9 cellular contexts compared by ENCODE assay signal in genomic region chr4:54322817-54323417, GRCh38.
DNase-seq lines count a peak whose midpoint lies in the region; FAIRE-seq and TF ChIP-seq lines count a peak whose summit lies in the region.
"Had no signal": no experiment of that assay in that cellular context is flagged by ENCODE, and none has a peak within 500 bp of the region (broad histone marks: within the 10 kb centered on the region; RNA-seq: fewer than 3 reads in every experiment).

No MANE protein-coding gene starts in this region.

- no peaks in the 10 kb centered on the region for H3K9me3 ChIP-seq in PC-9 (ENCODE audit: insufficient read depth, low read depth)

- FAIRE-seq in H54 (lab: Jason Lieb, UNC), result no peak
- FAIRE-seq: colon had no signal

- TF ChIP-seq POLR2A in H54 (IDR thresholded peaks at IDR 0.05; ENCODE audit: low read depth, low read length), result no peak

- intact Hi-C loops in PC-9 (cut with micrococcal nuclease; ENCODE audit: unreplicated experiment), result loop anchor here (2.0 to 10.0 kb wide), 3 partner anchors 118 to 1002 kb away; no protein-coding TSS in a partner anchor

- H3K4me3 ChIP-seq in PC-9, result no peak overlapping the region

- H3K9me2 ChIP-seq in PC-9 (ENCODE audit: insufficient read depth), result no peaks in the 10 kb centered on the region

- H3K36me3 Mint-ChIP-seq in activated naive CD4-positive, alpha-beta T cell treated with anti-CD3 and anti-CD28 coated beads, Interleukin-2, amount 10 ng/mL, durations not matched to agents 7 days and 5 days, result no peaks in the 10 kb centered on the region
- H3K36me3 Mint-ChIP-seq in glutamatergic neuron (ENCODE audit: unreplicated experiment), result peaks cover 11% of the 10 kb centered on the region

- no peaks in the 10 kb centered on the region for H3F3A ChIP-seq in PC-9 (ENCODE audit: insufficient read depth, low read depth)

- no peaks in the 10 kb centered on the region for H4K20me1 ChIP-seq in PC-9 (ENCODE audit: insufficient read depth)

- no peaks in the 10 kb centered on the region for H3K79me2 ChIP-seq in PC-9 (ENCODE audit: low read depth)

- H3K27ac Mint-ChIP-seq in activated naive CD4-positive, alpha-beta T cell treated with anti-CD3 and anti-CD28 coated beads, Interleukin-2, amount 10 ng/mL, durations not matched to agents 7 days and 5 days, result no peak overlapping the region
- no peak overlapping the region for H3K27ac Mint-ChIP-seq in glutamatergic neuron (ENCODE audit: unreplicated experiment)

- no TSS peak for BruUV-seq in PC-9 (replicated peaks; lab: Mats Ljungman, UMichigan)

- H3K4me1 ChIP-seq in PC-9 (replicated peaks; ENCODE audit: insufficient read depth), result no peaks in the 10 kb centered on the region

- H3K4me1 Mint-ChIP-seq in activated naive CD4-positive, alpha-beta T cell treated with anti-CD3 and anti-CD28 coated beads, Interleukin-2, amount 10 ng/mL, durations not matched to agents 7 days and 5 days, result peaks cover 12% of the 10 kb centered on the region
- peaks cover 27% of the 10 kb centered on the region for H3K4me1 Mint-ChIP-seq in glutamatergic neuron (ENCODE audit: low read depth, unreplicated experiment)

- no peak overlapping the region for H2AFZ ChIP-seq in PC-9

- POLR2A ChIA-PET in GM10248 (lab: Yijun Ruan, JAX), result no interaction called here
- POLR2A ChIA-PET in PC-9 (lab: Charles Lee; ENCODE audit: unreplicated experiment), result no interaction called here

- H3K36me3 ChIP-seq in PC-9 (ENCODE audit: low read depth), result no peaks in the 10 kb centered on the region

- H3K4me3 Mint-ChIP-seq in activated naive CD4-positive, alpha-beta T cell treated with anti-CD3 and anti-CD28 coated beads, Interleukin-2, amount 10 ng/mL, durations not matched to agents 7 days and 5 days, result no peak overlapping the region
- H3K4me3 Mint-ChIP-seq in glutamatergic neuron (ENCODE audit: unreplicated experiment), result no peak overlapping the region

- H3K27me3 ChIP-seq in PC-9 (ENCODE audit: insufficient read depth, low read depth), result no peaks in the 10 kb centered on the region

- CTCF ChIA-PET in GM10248 (lab: Yijun Ruan, JAX) (interaction anchor here (0.6 to 2.1 kb wide), 6 partner anchors 11 to 220 kb away, joined by 3 to 8 read pairs (median 5); no protein-coding TSS in a partner anchor), PC-9 (lab: Charles Lee) (interaction anchor here (0.7 kb wide), 1 partner anchor 87 kb away, joined by 3 read pairs; no protein-coding TSS in a partner anchor)
- CTCF ChIA-PET in activated naive CD4-positive, alpha-beta T cell treated with anti-CD3 and anti-CD28 coated beads, Interleukin-2, amount 10 ng/mL, durations not matched to agents 7 days and 5 days (lab: Charles Lee), result interaction anchor here (1.1 to 1.8 kb wide), 5 partner anchors 9 to 638 kb away, joined by 3 to 5 read pairs (median 4); no protein-coding TSS in a partner anchor

- H3K9me3 Mint-ChIP-seq in activated naive CD4-positive, alpha-beta T cell treated with anti-CD3 and anti-CD28 coated beads, Interleukin-2, amount 10 ng/mL, durations not matched to agents 7 days and 5 days, result no peaks in the 10 kb centered on the region
- peaks cover 3% of the 10 kb centered on the region for H3K9me3 Mint-ChIP-seq in glutamatergic neuron (ENCODE audit: unreplicated experiment)

- no peaks in the 10 kb centered on the region for H3K27me3 Mint-ChIP-seq in activated naive CD4-positive, alpha-beta T cell treated with anti-CD3 and anti-CD28 coated beads, Interleukin-2, amount 10 ng/mL, durations not matched to agents 7 days and 5 days
- H3K27me3 Mint-ChIP-seq in glutamatergic neuron (ENCODE audit: unreplicated experiment), result peaks cover 8% of the 10 kb centered on the region

- no peak overlapping the region for H3K27ac ChIP-seq in PC-9

- TF ChIP-seq CTCF in GM10248 (IDR thresholded peaks at IDR 0.05; ENCODE audit: control extremely low read depth, extremely low read depth, low read depth, missing control alignments) (peak; percentile 78), PC-9 (conservative IDR thresholded peaks at IDR 0.05) (peak; percentile 73), glutamatergic neuron (IDR thresholded peaks at IDR 0.05; ENCODE audit: partially characterized antibody, unreplicated experiment) (peak; percentile 82)

- DNase-seq in GM10248 (ENCODE audit: extremely low spot score) (peak; percentile 74), H54 (ENCODE audit: insufficient read length, low spot score) (peak; percentile 49), LHCN-M2 (ENCODE audit: low read depth) (peak; percentile 44), PC-9 (peak in 1 of 2 experiments; percentile 31), glutamatergic neuron (peak; percentile 73), pons (ENCODE audit: low spot score) (peak; percentile 81)
- peak; percentile 72 for DNase-seq in activated naive CD4-positive, alpha-beta T cell treated with anti-CD3 and anti-CD28 coated beads, Interleukin-2, amount 10 ng/mL, durations not matched to agents 7 days and 5 days
- no peak for DNase-seq in activated CD4-positive, CD25-positive, alpha-beta regulatory T cell treated with anti-CD3 and anti-CD28 coated beads, Interleukin-2, amount 50 U/mL, for 72 hours

- H3K4me2 ChIP-seq in PC-9, result no peak overlapping the region
